ENCODE assay signal across 9 cellular contexts in genomic region chr3:160224811-160225180, GRCh38. TPM values are rescaled to one million over a fixed set of nuclear protein-coding genes. Genes with fewer than 3 reads are reported as not detected.
DNase-seq lines count a peak whose midpoint lies in the region; ATAC-seq and TF ChIP-seq lines count a peak whose summit lies in the region.
"Had no signal": no experiment of that assay in that cellular context is flagged by ENCODE, and none has a peak within 500 bp of the region (broad histone marks: within the 10 kb centered on the region; RNA-seq: fewer than 3 reads in every experiment).

No MANE protein-coding gene starts in this region.

- peak overlapping the region; percentile 80 to 85 for H3K4me3 Mint-ChIP-seq in activated T-cell treated with anti-CD3 and anti-CD28 coated beads, Interleukin-2, amount 50 U/mL, for 72 hours

- peaks cover 14% of the 10 kb centered on the region for H3K4me1 Mint-ChIP-seq in activated T-cell treated with anti-CD3 and anti-CD28 coated beads, Interleukin-2, amount 50 U/mL, for 72 hours (ENCODE audit: low read depth)

- H3K27me3 ChIP-seq in iPS-20b (ENCODE audit: insufficient read depth, low read length) (peaks cover 86% of the 10 kb centered on the region), stomach (peaks cover 0 to 56% (median 26%) of the 10 kb centered on the region in 3 donors)

- TF ChIP-seq POLR2A in stomach (IDR thresholded peaks at IDR 0.05): no peak

- peak overlapping the region; percentile 57 for H3K4me3 ChIP-seq in iPS-20b (ENCODE audit: low read length)
- peak overlapping the region; percentile 51 to 73 (median 60) for H3K4me3 ChIP-seq in stomach

- ATAC-seq in activated T-cell treated with anti-CD3 and anti-CD28 coated beads, Interleukin-2, amount 50 U/mL, for 72 hours (replicated peaks in 1 of 2): no peak
- ATAC-seq in HG03280 (IDR thresholded peaks at IDR 0.05; ENCODE audit: unreplicated experiment): no peak

- no peaks in the 10 kb centered on the region for H3K9me3 Mint-ChIP-seq in activated T-cell treated with anti-CD3 and anti-CD28 coated beads, Interleukin-2, amount 50 U/mL, for 72 hours

- no peaks in the 10 kb centered on the region for H3K9me3 ChIP-seq in iPS-20b (ENCODE audit: insufficient read depth, low read depth, low read length)
- no peaks in the 10 kb centered on the region for H3K9me3 ChIP-seq in stomach

- DNase-seq in NCI-H2107 treated with DMSO at 0.1 percent for 48 hours (lab: John Stamatoyannopoulos, UW; ENCODE audit: unreplicated experiment) (peak; percentile 31), NCI-H2107 (lab: John Stamatoyannopoulos, UW) (no peak), stomach (no peak), NCI-H2227 treated with DMSO at 0.1 percent for 48 hours (lab: John Stamatoyannopoulos, UW) (no peak), NCI-H1417 treated with DMSO at 0.1 percent for 48 hours (lab: John Stamatoyannopoulos, UW) (no peak)
- no peak for DNase-seq in activated T-cell treated with anti-CD3 and anti-CD28 coated beads, Interleukin-2, amount 50 U/mL, for 72 hours

- no peak overlapping the region for H3K9ac ChIP-seq in iPS-20b (ENCODE audit: low read depth, low read length)

- peaks cover 6% of the 10 kb centered on the region; the same call in 1 of the 2 replicates for H3K4me1 ChIP-seq in iPS-20b (ENCODE audit: insufficient read depth, low read length)
- peaks cover 16 to 30% (median 26%) of the 10 kb centered on the region in 4 donors for H3K4me1 ChIP-seq in stomach

- no peak for TF ChIP-seq EP300 in stomach (IDR thresholded peaks at IDR 0.05)

- 14 to 19% (median 15%) methylated on average over 17 of the region's 17 CpGs for WGBS in stomach, 5 donors

- H3K27ac ChIP-seq in iPS-20b (ENCODE audit: low read length): no peak overlapping the region
- H3K27ac ChIP-seq in stomach: peak overlapping the region in 2 of 5 donors; percentile 40 to 62

- H3K27me3 Mint-ChIP-seq in activated T-cell treated with anti-CD3 and anti-CD28 coated beads, Interleukin-2, amount 50 U/mL, for 72 hours (ENCODE audit: low read depth): peaks cover 55% of the 10 kb centered on the region

- peaks cover 0 to 2% of the 10 kb centered on the region in 2 donors for H3K36me3 Mint-ChIP-seq in activated T-cell treated with anti-CD3 and anti-CD28 coated beads, Interleukin-2, amount 50 U/mL, for 72 hours (ENCODE audit: insufficient read depth in 2 of 2)

- intact Hi-C loops in stomach (cut with DNase I; ENCODE audit: low total_unique reads): no loop called here

- H3K27ac Mint-ChIP-seq in activated T-cell treated with anti-CD3 and anti-CD28 coated beads, Interleukin-2, amount 50 U/mL, for 72 hours: no peak overlapping the region

- TF ChIP-seq CTCF in stomach (IDR thresholded peaks at IDR 0.05): no peak

- H3K36me3 ChIP-seq in iPS-20b (ENCODE audit: insufficient read depth, low read depth, low read length): no peaks in the 10 kb centered on the region
- no peaks in the 10 kb centered on the region for H3K36me3 ChIP-seq in stomach

RNA-seq across cellular contexts. Expression of gene C3orf80, which starts 0.4 kb away (rescaled TPM):
- under 1 TPM; 0.09 to 0.10 TPM for total RNA-seq in activated T-cell treated with anti-CD3 and anti-CD28 coated beads, Interleukin-2, amount 50 U/mL, for 72 hours
- 1 to 10 TPM in 1 of 5 donors, under 1 TPM in 2, not detected in 2; 0.29 to 1.9 (median 0.73) TPM for total RNA-seq in stomach
- 1 to 10 TPM in 1 of 3 donors, under 1 TPM in 1, not detected in 1; 0.31 to 1.2 TPM for polyA plus RNA-seq in stomach
- total RNA-seq: renal cortical epithelial cell had no signal
